ENCODE assay signal across 8 cellular contexts in the genomic region with DNA sequence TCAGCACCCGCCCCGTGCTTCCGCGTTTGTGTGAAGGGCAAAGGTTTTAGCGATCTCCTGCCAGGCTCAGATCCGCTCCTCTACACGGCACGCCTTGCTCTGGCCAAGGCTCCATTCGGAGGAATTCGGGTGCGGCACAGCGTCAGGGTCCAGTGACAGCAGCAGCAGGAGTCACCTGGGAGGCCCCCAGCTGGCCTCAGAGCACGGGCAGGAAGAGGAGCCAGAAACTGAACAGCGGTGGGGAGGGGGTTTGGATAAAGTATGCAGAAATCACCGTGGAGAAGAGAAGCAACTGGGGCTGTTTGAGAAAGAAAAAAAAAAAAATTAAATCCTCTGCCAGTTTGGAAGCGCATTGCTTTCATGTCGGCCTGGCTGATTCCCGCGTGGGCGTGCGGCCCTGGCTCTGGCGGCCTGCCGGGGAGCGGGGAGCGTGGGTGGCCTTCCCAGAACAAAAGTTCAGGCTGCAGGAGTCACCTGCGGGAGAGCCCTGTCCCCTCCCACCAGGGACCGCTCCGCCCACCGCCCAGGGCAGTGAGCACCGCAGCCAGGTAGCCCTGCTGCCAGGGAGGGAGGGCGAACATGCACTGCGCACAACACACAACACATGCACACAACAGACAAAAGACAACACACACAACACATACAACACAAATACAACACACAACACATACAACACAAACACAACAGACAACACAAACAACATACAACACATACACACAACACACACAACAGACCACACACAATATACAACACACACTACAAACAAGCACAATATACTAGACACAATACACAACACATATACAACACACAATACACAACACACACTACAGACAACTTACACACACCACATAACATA.
DNase-seq lines count a peak whose midpoint lies in the region; ATAC-seq, FAIRE-seq and TF ChIP-seq lines count a peak whose summit lies in the region.

No MANE protein-coding gene starts in this region.

- TF ChIP-seq CTCF in epithelial cell of esophagus (IDR thresholded peaks at IDR 0.05; ENCODE audit: insufficient read depth, low read depth, low read length, missing control alignments), result no peak

- no peaks in the 10 kb centered on the region for H3K27me3 ChIP-seq in muscle layer of colon (ENCODE audit: control insufficient read depth in 1 of 2, insufficient read depth in 2 of 2, low read length in 2 of 2)

- ATAC-seq in HG02938 (IDR thresholded peaks at IDR 0.05; ENCODE audit: unreplicated experiment) (no peak), HG03025 (IDR thresholded peaks at IDR 0.05; ENCODE audit: low FRiP score, unreplicated experiment) (no peak)

- peak overlapping the region; percentile 4 for H3K9ac ChIP-seq in muscle layer of colon (ENCODE audit: low read length)

- H3K4me3 ChIP-seq in epithelial cell of esophagus (ENCODE audit: low read length), result no peak overlapping the region
- peak overlapping the region in 1 of 2 donors; percentile 44 for H3K4me3 ChIP-seq in muscle layer of colon (ENCODE audit: low read depth in 1 of 2, low read length in 2 of 2)

- H3K36me3 ChIP-seq in muscle layer of colon (ENCODE audit: insufficient read depth, low read length), result no peaks in the 10 kb centered on the region

- peak overlapping the region; percentile 68 for H3K27ac ChIP-seq in muscle layer of colon (ENCODE audit: low read depth, low read length)

- peak; percentile 56 for FAIRE-seq in GM12891 (lab: Jason Lieb, UNC)

- DNase-seq in GM12891 (ENCODE audit: insufficient read length, low spot score) (no peak), NCI-H526 treated with DMSO at 0.1 percent for 48 hours (lab: John Stamatoyannopoulos, UW) (peak; percentile 21), epithelial cell of esophagus (ENCODE audit: low read depth) (peak; percentile 86), SKM-1 (lab: John Stamatoyannopoulos, UW; ENCODE audit: unreplicated experiment) (no peak)
- no peak for DNase-seq in activated naive CD4-positive, alpha-beta T cell (lab: John Stamatoyannopoulos, UW)

- H3K4me1 ChIP-seq in muscle layer of colon (ENCODE audit: insufficient read depth, low read length), result peaks cover 23% of the 10 kb centered on the region

- TF ChIP-seq POLR2A in GM12891 (IDR thresholded peaks at IDR 0.05; ENCODE audit: low read depth, low read length), result no peak

- no peaks in the 10 kb centered on the region for H3K9me3 ChIP-seq in muscle layer of colon (ENCODE audit: low read length)

TF ChIP-seq in GM12891, 5 proteins besides CTCF, POLR2A, EP300 and RAD21:
- TF ChIP-seq PAX5 (IDR thresholded peaks at IDR 0.05; ENCODE audit: insufficient read depth, low read length, severe bottlenecking) (no peak), SPI1 (IDR thresholded peaks at IDR 0.05; ENCODE audit: low read depth, low read length) (no peak), TAF1 (IDR thresholded peaks at IDR 0.05; ENCODE audit: low read depth, low read length) (no peak)

Comparison
In these comparisons a context has a peak if more than half of its experiments do, and no peak if none do; other contexts are left out.
1. DNase-seq: peak in NCI-H526 treated with DMSO at 0.1 percent for 48 hours (single experiment) and epithelial cell of esophagus (single experiment); none in GM12891 (single experiment), activated naive CD4-positive, alpha-beta T cell (0 of 4) and SKM-1 (single experiment).